24 cellular contexts compared by ENCODE assay signal in genomic region chr15:47959617-47960398, GRCh38.
A peak's percentile ranks its signal among the peaks of the same experiment; 100 is the strongest.
DNase-seq lines count a peak whose midpoint lies in the region; ATAC-seq and TF ChIP-seq lines count a peak whose summit lies in the region.
"Had no signal": no experiment of that assay in that cellular context is flagged by ENCODE, and none has a peak within 500 bp of the region (broad histone marks: within the 10 kb centered on the region; RNA-seq: fewer than 3 reads in every experiment).

No MANE protein-coding gene starts in this region.

- no peak overlapping the region for H3K4me3 ChIP-seq in HL-60 (replicated peaks; ENCODE audit: insufficient read depth, low read length)
- no peak overlapping the region for H3K4me3 ChIP-seq in gastroesophageal sphincter
- H3K4me3 ChIP-seq: prostate gland, stomach, tibial nerve had no signal

- peak; percentile 23 to 29 for DNase-seq in HL-60 (ENCODE audit: low read depth in 1 of 2, low spot score in 1 of 2)
- peak; percentile 17 to 67 for DNase-seq in NOMO-1 (lab: John Stamatoyannopoulos, UW; ENCODE audit: unreplicated experiment in 2 of 2)
- peak; percentile 62 to 79 for DNase-seq in foreskin keratinocyte
- no peak for DNase-seq in left lobe of liver (ENCODE audit: low spot score)
- no peak for DNase-seq in NCI-H146 treated with DMSO at 0.1 percent for 48 hours (lab: John Stamatoyannopoulos, UW; ENCODE audit: unreplicated experiment)
- DNase-seq in ecto neural progenitor cell (ENCODE audit: low spot score): no peak
- DNase-seq: activated CD4-positive, alpha-beta T cell treated with anti-CD3 and anti-CD28 coated beads, Interleukin-2, amount 50 U/mL, for 48 hours; activated CD4-positive, CD25-positive, alpha-beta regulatory T cell; activated CD8-positive, alpha-beta memory T cell treated with anti-CD3 and anti-CD28 coated beads, Interleukin-2, amount 50 U/mL, for 4 hours; aorta; C1 segment of cervical spinal cord; Calu3; caudate nucleus; dermis blood vessel endothelial cell; DND-41; glutamatergic neuron; NCI-H1417; NCI-H524; NK-92 treated with Interleukin-12 subunit alpha and Interleukin-12 subunit beta, amount 100 ng/mL, for 24 hours; stomach had no signal

- no peaks in the 10 kb centered on the region for H3K36me3 ChIP-seq in gastroesophageal sphincter
- H3K36me3 ChIP-seq: prostate gland, stomach, tibial nerve had no signal

- 59 to 89% methylated on average over 3 to 5 of the region's 5 CpGs for WGBS in gastroesophageal sphincter (ENCODE audit: low coverage in 1 of 2), 2 donors

- TF ChIP-seq CTCF in HL-60 (IDR thresholded peaks at IDR 0.05; ENCODE audit: insufficient read depth, low read length) (no peak), foreskin keratinocyte (conservative IDR thresholded peaks at IDR 0.05) (no peak), gastroesophageal sphincter (IDR thresholded peaks at IDR 0.05) (no peak)

- H3K4me1 ChIP-seq in foreskin keratinocyte (peaks cover 18% of the 10 kb centered on the region), gastroesophageal sphincter (no peaks in the 10 kb centered on the region)
- H3K4me1 ChIP-seq: prostate gland, stomach, tibial nerve had no signal

- ATAC-seq in GM18519 (IDR thresholded peaks at IDR 0.05; ENCODE audit: low FRiP score, unreplicated experiment) (peak; percentile 36), foreskin keratinocyte (peak; percentile 90), gastroesophageal sphincter (no peak), left lobe of liver (no peak)

- TF ChIP-seq EP300 in gastroesophageal sphincter (IDR thresholded peaks at IDR 0.05): no peak

- TF ChIP-seq POLR2A in gastroesophageal sphincter (IDR thresholded peaks at IDR 0.05): no peak

- H3K27ac ChIP-seq in HL-60 (replicated peaks) (peak overlapping the region; percentile 7; the same call in 1 of the 2 replicates), foreskin keratinocyte (no peak overlapping the region), gastroesophageal sphincter (no peak overlapping the region)
- H3K27ac ChIP-seq: prostate gland, stomach, tibial nerve had no signal

- no peaks in the 10 kb centered on the region for H3K9me3 ChIP-seq in gastroesophageal sphincter
- H3K9me3 ChIP-seq: prostate gland, stomach, tibial nerve had no signal

- H3K27me3 ChIP-seq in HL-60 (ENCODE audit: insufficient read depth, poor library complexity, severe bottlenecking) (no peaks in the 10 kb centered on the region), foreskin keratinocyte (no peaks in the 10 kb centered on the region), gastroesophageal sphincter (no peaks in the 10 kb centered on the region)
- H3K27me3 ChIP-seq: stomach, tibial nerve had no signal

Comparison
In these comparisons a context has a peak if more than half of its experiments do, and no peak if none do; other contexts are left out.
1. ATAC-seq: peak in GM18519 (single experiment) and foreskin keratinocyte (single experiment); none in gastroesophageal sphincter (single experiment) and left lobe of liver (single experiment).
2. DNase-seq: peak in HL-60 (2 of 2), NOMO-1 (2 of 2) and foreskin keratinocyte (2 of 2); none in left lobe of liver (single experiment), NCI-H146 treated with DMSO at 0.1 percent for 48 hours (single experiment) and ecto neural progenitor cell (single experiment).